8 cellular contexts compared by ENCODE assay signal in genomic region chr5:68661237-68661636, GRCh38.
DNase-seq lines count a peak whose midpoint lies in the region; ATAC-seq, FAIRE-seq and TF ChIP-seq lines count a peak whose summit lies in the region.

No MANE protein-coding gene starts in this region.

- no peaks in the 10 kb centered on the region for H3K4me1 ChIP-seq in heart right ventricle
- H3K4me1 ChIP-seq in right atrium auricular region: no peaks in the 10 kb centered on the region
- no peaks in the 10 kb centered on the region for H3K4me1 ChIP-seq in GM12878 (ENCODE audit: control insufficient read depth, insufficient read depth, low read length)

- no peak for FAIRE-seq in GM12878 (lab: Jason Lieb, UNC)

- no peaks in the 10 kb centered on the region for H3K27me3 ChIP-seq in heart right ventricle
- H3K27me3 ChIP-seq in right atrium auricular region: no peaks in the 10 kb centered on the region
- peaks cover 0 to 3% of the 10 kb centered on the region in 2 experiments; a peak in 2 of 4 replicates for H3K27me3 ChIP-seq in GM12878 (replicated peaks in 1 of 2; ENCODE audit: control insufficient read depth in 2 of 2, insufficient read depth in 2 of 2, low read length in 1 of 2)

- H3K4me2 ChIP-seq in GM12878 (ENCODE audit: control insufficient read depth, insufficient read depth): no peak overlapping the region

- no peak overlapping the region for H2AFZ ChIP-seq in GM12878 (ENCODE audit: control insufficient read depth, low read depth, low read length)

- no peak overlapping the region for H3K27ac Mint-ChIP-seq in T-helper 2 cell treated with Interferon-gamma antibody and Interleukin-4, amounts not matched to agents 5 μg/mL and 100 μg/mL, for 36 hours

- TF ChIP-seq RAD21 in GM12878 (IDR thresholded peaks at IDR 0.05; ENCODE audit: insufficient read depth, low read depth, low read length): peak; percentile 70

- TF ChIP-seq CTCF in heart right ventricle (IDR thresholded peaks at IDR 0.05) (peak in 8 of 9 donors; percentile 10 to 48 (median 30)), right atrium auricular region (IDR thresholded peaks at IDR 0.05) (peak in 1 of 2 donors; percentile 41), GM12878 (IDR thresholded peaks at IDR 0.05 in 2 of 3, conservative IDR thresholded peaks at IDR 0.05 in 1 of 3; ENCODE audit: control insufficient read depth in 2 of 3, extremely low read depth in 1 of 3, insufficient read depth in 1 of 3, low read depth in 3 of 3, low read length in 3 of 3) (peak; percentile 43 to 55 (median 50); a peak in 5 of 6 replicates)

- intact Hi-C loops in heart right ventricle (cut with DNase I): no loop called here
- intact Hi-C loops in GM12878 (cut with micrococcal nuclease; ENCODE audit: unreplicated experiment): loop anchor here (5.0 kb wide), 1 partner anchor 374 kb away; no protein-coding TSS in a partner anchor

- H3K36me3 ChIP-seq in heart right ventricle: no peaks in the 10 kb centered on the region
- H3K36me3 ChIP-seq in right atrium auricular region: no peaks in the 10 kb centered on the region
- no peaks in the 10 kb centered on the region for H3K36me3 ChIP-seq in GM12878 (ENCODE audit: control insufficient read depth in 2 of 2, insufficient read depth in 2 of 2, low read length in 1 of 2)

- ATAC-seq in heart right ventricle (peak in 2 of 8 donors; percentile 8 to 22), HG03139 (IDR thresholded peaks at IDR 0.05; ENCODE audit: unreplicated experiment) (peak; percentile 58), GM12878 (peak; percentile 83), GM21381 (IDR thresholded peaks at IDR 0.05; ENCODE audit: unreplicated experiment) (no peak)

- no peaks in the 10 kb centered on the region for H3K9me3 ChIP-seq in heart right ventricle
- no peaks in the 10 kb centered on the region for H3K9me3 ChIP-seq in right atrium auricular region
- H3K9me3 ChIP-seq in GM12878 (replicated peaks; ENCODE audit: control insufficient read depth, insufficient read depth, low read length): no peaks in the 10 kb centered on the region

- H3K4me3 ChIP-seq in heart right ventricle (no peak overlapping the region), right atrium auricular region (no peak overlapping the region), GM12878 (no peak overlapping the region)

- H3K4me3 Mint-ChIP-seq in T-helper 2 cell treated with Interferon-gamma antibody and Interleukin-4, amounts not matched to agents 5 μg/mL and 100 μg/mL, for 36 hours: no peak overlapping the region

- CTCF ChIA-PET in GM12878 (lab: Yijun Ruan, JAX): interaction anchor here (0.9 to 3.1 kb wide), 5 partner anchors 14 to 381 kb away, joined by 3 to 29 read pairs (median 5); no protein-coding TSS in a partner anchor

- H4K20me1 ChIP-seq in GM12878 (ENCODE audit: control insufficient read depth, insufficient read depth): peaks cover 5% of the 10 kb centered on the region; the same call in 1 of the 2 replicates

- SMC1A ChIA-PET in GM12878 (lab: Charles Lee; ENCODE audit: uncharacterized antibody, unreplicated experiment): interaction anchor here (0.8 to 2.2 kb wide), 5 partner anchors 10 to 375 kb away, joined by 3 to 14 read pairs (median 3); no protein-coding TSS in a partner anchor

- BruUV-seq in GM12878 (replicated peaks; lab: Mats Ljungman, UMichigan): no TSS peak

- DNase-seq in heart right ventricle (no peak), right atrium auricular region (ENCODE audit: low spot score) (no peak), GM12878 (ENCODE audit: low read depth, low spot score) (no peak), myocyte (ENCODE audit: low read depth) (peak; percentile 9), HK-2 (ENCODE audit: unreplicated experiment) (no peak)
- DNase-seq in T-helper 2 cell treated with Interferon-gamma antibody and Interleukin-4, amounts not matched to agents 5 μg/mL and 100 μg/mL, for 36 hours (ENCODE audit: low spot score): no peak

- TF ChIP-seq EP300 in GM12878 (IDR thresholded peaks at IDR 0.05; ENCODE audit: borderline replicate concordance in 1 of 2, control insufficient read depth in 1 of 2, low read depth in 2 of 2, low read length in 2 of 2): no peak

- no peaks in the 10 kb centered on the region for H3K36me3 Mint-ChIP-seq in T-helper 2 cell treated with Interferon-gamma antibody and Interleukin-4, amounts not matched to agents 5 μg/mL and 100 μg/mL, for 36 hours (ENCODE audit: low read depth)

- H3K4me1 Mint-ChIP-seq in T-helper 2 cell treated with Interferon-gamma antibody and Interleukin-4, amounts not matched to agents 5 μg/mL and 100 μg/mL, for 36 hours (ENCODE audit: low read depth): no peaks in the 10 kb centered on the region

- H3K79me2 ChIP-seq in GM12878 (ENCODE audit: control insufficient read depth, insufficient read depth, low read length): no peaks in the 10 kb centered on the region

- H3K9me3 Mint-ChIP-seq in T-helper 2 cell treated with Interferon-gamma antibody and Interleukin-4, amounts not matched to agents 5 μg/mL and 100 μg/mL, for 36 hours: no peaks in the 10 kb centered on the region

- POLR2A ChIA-PET in GM12878 (lab: Charles Lee): interaction anchor here (0.5 kb wide), 1 partner anchor 11 kb away, joined by 5 read pairs; no protein-coding TSS in a partner anchor

- in situ Hi-C loops in GM12878 (cut with MboI): no loop called here

- no peak for TF ChIP-seq POLR2A in GM12878 (IDR thresholded peaks at IDR 0.05; ENCODE audit: low read depth, low read length)

- H3K27ac ChIP-seq in heart right ventricle (no peak overlapping the region), right atrium auricular region (no peak overlapping the region), GM12878 (ENCODE audit: control insufficient read depth, insufficient read depth) (no peak overlapping the region)

- WGBS in heart right ventricle, 2 donors: 85% methylated on average over 2 of the region's 2 CpGs
- 69% methylated on average over 2 of the region's 2 CpGs for WGBS in GM12878 (ENCODE audit: insufficient coverage, insufficient replicate concordance, low lambda C conversion rate, missing lambda C conversion rate)

- H3K9ac ChIP-seq in GM12878 (ENCODE audit: control insufficient read depth, insufficient read depth, low read length): no peak overlapping the region

- RAD21 ChIA-PET in GM12878 (lab: Charles Lee; ENCODE audit: unreplicated experiment): interaction anchor here (1.0 to 2.3 kb wide), 4 partner anchors 16 to 377 kb away, joined by 3 to 19 read pairs (median 3); no protein-coding TSS in a partner anchor

- H3K27me3 Mint-ChIP-seq in T-helper 2 cell treated with Interferon-gamma antibody and Interleukin-4, amounts not matched to agents 5 μg/mL and 100 μg/mL, for 36 hours (ENCODE audit: low read depth): peaks cover 8% of the 10 kb centered on the region

TF ChIP-seq in GM12878, 131 proteins besides CTCF, POLR2A, EP300 and RAD21:
- TF ChIP-seq RB1 (IDR thresholded peaks at IDR 0.05; ENCODE audit: borderline replicate concordance) (no peak), YY1 (IDR thresholded peaks at IDR 0.05; ENCODE audit: low read depth, low read length) (0 out of 2 replicates have a peak, but pooled peaks have one; percentile 29), TBL1XR1 (IDR thresholded peaks at IDR 0.05; ENCODE audit: low read depth, low read length) (no peak), ESRRA (IDR thresholded peaks at IDR 0.05; ENCODE audit: low read length) (no peak), TCF3 (IDR thresholded peaks at IDR 0.05; ENCODE audit: borderline replicate concordance, insufficient read depth, low read depth, low read length) (no peak), CREB1 (IDR thresholded peaks at IDR 0.05; ENCODE audit: low read depth) (no peak), SMC3 (IDR thresholded peaks at IDR 0.05; ENCODE audit: borderline replicate concordance, low read length) (peak; percentile 69; the same call in 1 of the 2 replicates), CBFB (IDR thresholded peaks at IDR 0.05; ENCODE audit: low read depth) (no peak), ZBED1 (IDR thresholded peaks at IDR 0.05; ENCODE audit: borderline replicate concordance) (no peak), SMAD5 (IDR thresholded peaks at IDR 0.05; ENCODE audit: low read depth) (no peak), EGR1 (IDR thresholded peaks at IDR 0.05; ENCODE audit: borderline replicate concordance in 1 of 2, low read depth in 2 of 2, low read length in 2 of 2) (no peak), RUNX3 (IDR thresholded peaks at IDR 0.05; ENCODE audit: low read length) (peak; percentile 53)
- TF ChIP-seq, protein P1, sequence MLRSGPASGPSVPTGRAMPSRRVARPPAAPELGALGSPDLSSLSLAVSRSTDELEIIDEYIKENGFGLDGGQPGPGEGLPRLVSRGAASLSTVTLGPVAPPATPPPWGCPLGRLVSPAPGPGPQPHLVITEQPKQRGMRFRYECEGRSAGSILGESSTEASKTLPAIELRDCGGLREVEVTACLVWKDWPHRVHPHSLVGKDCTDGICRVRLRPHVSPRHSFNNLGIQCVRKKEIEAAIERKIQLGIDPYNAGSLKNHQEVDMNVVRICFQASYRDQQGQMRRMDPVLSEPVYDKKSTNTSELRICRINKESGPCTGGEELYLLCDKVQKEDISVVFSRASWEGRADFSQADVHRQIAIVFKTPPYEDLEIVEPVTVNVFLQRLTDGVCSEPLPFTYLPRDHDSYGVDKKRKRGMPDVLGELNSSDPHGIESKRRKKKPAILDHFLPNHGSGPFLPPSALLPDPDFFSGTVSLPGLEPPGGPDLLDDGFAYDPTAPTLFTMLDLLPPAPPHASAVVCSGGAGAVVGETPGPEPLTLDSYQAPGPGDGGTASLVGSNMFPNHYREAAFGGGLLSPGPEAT (IDR thresholded peaks at IDR 0.05; ENCODE audit: low read depth): no peak
